ENCODE assay signal across 1 cellular context in the genomic region with DNA sequence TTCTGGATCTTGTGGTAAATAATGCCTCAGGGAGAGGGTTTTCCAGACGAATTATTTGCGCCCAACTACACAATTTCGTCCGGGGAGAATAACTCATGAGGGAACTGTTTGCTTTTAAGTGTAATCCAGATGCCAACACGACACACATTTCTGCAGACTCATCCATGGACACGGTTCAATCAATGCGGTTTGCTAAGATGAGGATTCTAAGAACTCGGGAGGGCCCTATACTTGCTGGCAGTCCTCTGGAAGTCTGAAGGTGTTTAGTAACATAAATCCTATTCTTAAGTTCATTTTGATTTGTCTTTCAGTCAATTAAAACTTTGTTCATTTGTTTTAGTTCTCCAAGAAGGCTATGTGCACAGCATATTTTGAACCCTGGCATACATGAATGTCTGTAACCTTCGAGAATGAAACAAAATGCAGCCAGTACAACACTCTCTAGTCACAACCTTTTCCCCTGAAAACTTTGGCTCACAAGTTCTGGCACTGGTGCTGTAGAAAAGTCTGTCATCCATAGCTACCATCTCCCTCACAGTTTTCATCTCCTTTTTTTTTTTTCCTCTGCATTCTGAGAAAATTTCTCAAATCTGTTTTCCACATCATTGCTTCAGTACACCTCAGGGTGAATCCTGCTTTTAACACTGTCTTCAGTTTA.
TF ChIP-seq lines count a peak whose summit lies in the region.

No MANE protein-coding gene starts in this region.

TF ChIP-seq in K562, 482 proteins besides CTCF, POLR2A, EP300 and RAD21 (continued from another document):
- TF ChIP-seq RFX7 (CRISPR knock-in tag; IDR thresholded peaks at IDR 0.05), result no peak
- no peak for TF ChIP-seq SIN3B (IDR thresholded peaks at IDR 0.05; ENCODE audit: low read depth)
- TF ChIP-seq TCF7 (IDR thresholded peaks at IDR 0.05; ENCODE audit: borderline replicate concordance), result no peak
- no peak for TF ChIP-seq NR3C1 (CRISPR knock-in tag; IDR thresholded peaks at IDR 0.05)
- peak; percentile 54 for TF ChIP-seq STAT5A (IDR thresholded peaks at IDR 0.05; ENCODE audit: borderline replicate concordance, low read length)
- peak; percentile 26; the same call in 1 of the 2 replicates for TF ChIP-seq ESRRA (IDR thresholded peaks at IDR 0.05; ENCODE audit: borderline replicate concordance, low read depth)
- no peak for TF ChIP-seq EHMT2 (IDR thresholded peaks at IDR 0.05)
- no peak for TF ChIP-seq ZFP30 (CRISPR knock-in tag; IDR thresholded peaks at IDR 0.05; ENCODE audit: borderline replicate concordance)
- TF ChIP-seq, protein P1, sequence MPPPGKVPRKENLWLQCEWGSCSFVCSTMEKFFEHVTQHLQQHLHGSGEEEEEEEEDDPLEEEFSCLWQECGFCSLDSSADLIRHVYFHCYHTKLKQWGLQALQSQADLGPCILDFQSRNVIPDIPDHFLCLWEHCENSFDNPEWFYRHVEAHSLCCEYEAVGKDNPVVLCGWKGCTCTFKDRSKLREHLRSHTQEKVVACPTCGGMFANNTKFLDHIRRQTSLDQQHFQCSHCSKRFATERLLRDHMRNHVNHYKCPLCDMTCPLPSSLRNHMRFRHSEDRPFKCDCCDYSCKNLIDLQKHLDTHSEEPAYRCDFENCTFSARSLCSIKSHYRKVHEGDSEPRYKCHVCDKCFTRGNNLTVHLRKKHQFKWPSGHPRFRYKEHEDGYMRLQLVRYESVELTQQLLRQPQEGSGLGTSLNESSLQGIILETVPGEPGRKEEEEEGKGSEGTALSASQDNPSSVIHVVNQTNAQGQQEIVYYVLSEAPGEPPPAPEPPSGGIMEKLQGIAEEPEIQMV (tag; conservative IDR thresholded peaks at IDR 0.05; ENCODE audit: low read depth), result no peak
- TF ChIP-seq MAFK (IDR thresholded peaks at IDR 0.05; ENCODE audit: low read length), result peak; percentile 78
- TF ChIP-seq EZH2 (IDR thresholded peaks at IDR 0.05; ENCODE audit: borderline replicate concordance, low read depth, low read length), result no peak
- TF ChIP-seq MAZ (CRISPR knock-in tag; conservative IDR thresholded peaks at IDR 0.05 in 1 of 2, IDR thresholded peaks at IDR 0.05 in 1 of 2), result peak in 1 of 2 experiments; percentile 34; a peak in 1 of 4 replicates
- TF ChIP-seq, protein P2, sequence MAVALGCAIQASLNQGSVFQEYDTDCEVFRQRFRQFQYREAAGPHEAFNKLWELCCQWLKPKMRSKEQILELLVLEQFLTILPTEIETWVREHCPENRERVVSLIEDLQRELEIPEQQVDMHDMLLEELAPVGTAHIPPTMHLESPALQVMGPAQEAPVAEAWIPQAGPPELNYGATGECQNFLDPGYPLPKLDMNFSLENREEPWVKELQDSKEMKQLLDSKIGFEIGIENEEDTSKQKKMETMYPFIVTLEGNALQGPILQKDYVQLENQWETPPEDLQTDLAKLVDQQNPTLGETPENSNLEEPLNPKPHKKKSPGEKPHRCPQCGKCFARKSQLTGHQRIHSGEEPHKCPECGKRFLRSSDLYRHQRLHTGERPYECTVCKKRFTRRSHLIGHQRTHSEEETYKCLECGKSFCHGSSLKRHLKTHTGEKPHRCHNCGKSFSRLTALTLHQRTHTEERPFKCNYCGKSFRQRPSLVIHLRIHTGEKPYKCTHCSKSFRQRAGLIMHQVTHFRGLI (CRISPR knock-in tag; IDR thresholded peaks at IDR 0.05), result no peak
- TF ChIP-seq ARID1B (IDR thresholded peaks at IDR 0.05), result peak; percentile 50; the same call in 1 of the 2 replicates
- TF ChIP-seq NFE2 (IDR thresholded peaks at IDR 0.05; ENCODE audit: low read depth), result peak; percentile 97
- no peak for TF ChIP-seq ZNF444 (CRISPR knock-in tag; IDR thresholded peaks at IDR 0.05)
- TF ChIP-seq EP400 (IDR thresholded peaks at IDR 0.05), result peak; percentile 33; the same call in 1 of the 2 replicates
- TF ChIP-seq FOXM1 (IDR thresholded peaks at IDR 0.05; ENCODE audit: low read depth), result no peak
- no peak for TF ChIP-seq FOXM1 (CRISPR knock-in tag; IDR thresholded peaks at IDR 0.05; ENCODE audit: low read depth)
- no peak for TF ChIP-seq SREBF2 (CRISPR knock-in tag; IDR thresholded peaks at IDR 0.05)
- TF ChIP-seq ATF7 (IDR thresholded peaks at IDR 0.05), result 0 out of 2 replicates have a peak, but pooled peaks have one; percentile 22
- no peak for TF ChIP-seq RBM15 (IDR thresholded peaks at IDR 0.05; ENCODE audit: insufficient read depth, low read length)
- TF ChIP-seq DNMT1 (IDR thresholded peaks at IDR 0.05), result no peak
- peak; percentile 38; the same call in 1 of the 2 replicates for TF ChIP-seq BACH1 (tag; IDR thresholded peaks at IDR 0.05)
- TF ChIP-seq CREM (IDR thresholded peaks at IDR 0.05; ENCODE audit: low read depth), result 0 out of 2 replicates have a peak, but pooled peaks have one; percentile 23
- no peak for TF ChIP-seq GTF2E2 (tag; IDR thresholded peaks at IDR 0.05)
- TF ChIP-seq, protein P3, sequence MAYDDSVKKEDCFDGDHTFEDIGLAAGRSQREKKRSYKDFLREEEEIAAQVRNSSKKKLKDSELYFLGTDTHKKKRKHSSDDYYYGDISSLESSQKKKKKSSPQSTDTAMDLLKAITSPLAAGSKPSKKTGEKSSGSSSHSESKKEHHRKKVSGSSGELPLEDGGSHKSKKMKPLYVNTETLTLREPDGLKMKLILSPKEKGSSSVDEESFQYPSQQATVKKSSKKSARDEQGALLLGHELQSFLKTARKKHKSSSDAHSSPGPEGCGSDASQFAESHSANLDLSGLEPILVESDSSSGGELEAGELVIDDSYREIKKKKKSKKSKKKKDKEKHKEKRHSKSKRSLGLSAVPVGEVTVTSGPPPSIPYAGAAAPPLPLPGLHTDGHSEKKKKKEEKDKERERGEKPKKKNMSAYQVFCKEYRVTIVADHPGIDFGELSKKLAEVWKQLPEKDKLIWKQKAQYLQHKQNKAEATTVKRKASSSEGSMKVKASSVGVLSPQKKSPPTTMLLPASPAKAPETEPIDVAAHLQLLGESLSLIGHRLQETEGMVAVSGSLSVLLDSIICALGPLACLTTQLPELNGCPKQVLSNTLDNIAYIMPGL (CRISPR knock-in tag; IDR thresholded peaks at IDR 0.05), result no peak
- TF ChIP-seq TEAD4 (IDR thresholded peaks at IDR 0.05; ENCODE audit: low read length), result peak; percentile 40; the same call in 1 of the 2 replicates
- no peak for TF ChIP-seq TEAD4 (CRISPR knock-in tag; IDR thresholded peaks at IDR 0.05; ENCODE audit: borderline replicate concordance)
- peak; percentile 88 for TF ChIP-seq C11orf30 (IDR thresholded peaks at IDR 0.05; ENCODE audit: low read depth)
- TF ChIP-seq JUND (IDR thresholded peaks at IDR 0.05; ENCODE audit: borderline replicate concordance, low read depth, low read length), result peak; percentile 21; the same call in 1 of the 2 replicates
- TF ChIP-seq JUND (tag; IDR thresholded peaks at IDR 0.05; ENCODE audit: borderline replicate concordance, low read depth, low read length), result peak; percentile 15; the same call in 1 of the 3 replicates
- TF ChIP-seq, protein P4, sequence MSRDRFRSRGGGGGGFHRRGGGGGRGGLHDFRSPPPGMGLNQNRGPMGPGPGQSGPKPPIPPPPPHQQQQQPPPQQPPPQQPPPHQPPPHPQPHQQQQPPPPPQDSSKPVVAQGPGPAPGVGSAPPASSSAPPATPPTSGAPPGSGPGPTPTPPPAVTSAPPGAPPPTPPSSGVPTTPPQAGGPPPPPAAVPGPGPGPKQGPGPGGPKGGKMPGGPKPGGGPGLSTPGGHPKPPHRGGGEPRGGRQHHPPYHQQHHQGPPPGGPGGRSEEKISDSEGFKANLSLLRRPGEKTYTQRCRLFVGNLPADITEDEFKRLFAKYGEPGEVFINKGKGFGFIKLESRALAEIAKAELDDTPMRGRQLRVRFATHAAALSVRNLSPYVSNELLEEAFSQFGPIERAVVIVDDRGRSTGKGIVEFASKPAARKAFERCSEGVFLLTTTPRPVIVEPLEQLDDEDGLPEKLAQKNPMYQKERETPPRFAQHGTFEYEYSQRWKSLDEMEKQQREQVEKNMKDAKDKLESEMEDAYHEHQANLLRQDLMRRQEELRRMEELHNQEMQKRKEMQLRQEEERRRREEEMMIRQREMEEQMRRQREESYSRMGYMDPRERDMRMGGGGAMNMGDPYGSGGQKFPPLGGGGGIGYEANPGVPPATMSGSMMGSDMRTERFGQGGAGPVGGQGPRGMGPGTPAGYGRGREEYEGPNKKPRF (IDR thresholded peaks at IDR 0.05; ENCODE audit: low read depth, low read length), result no peak
- 0 out of 2 replicates have a peak, but pooled peaks have one; percentile 22 for TF ChIP-seq SP1 (CRISPR knock-in tag; IDR thresholded peaks at IDR 0.05)
- TF ChIP-seq RFX1 (IDR thresholded peaks at IDR 0.05), result no peak
- TF ChIP-seq ZSCAN29 (IDR thresholded peaks at IDR 0.05), result 0 out of 2 replicates have a peak, but pooled peaks have one; percentile 12
- TF ChIP-seq SMARCE1 (IDR thresholded peaks at IDR 0.05), result peak; percentile 31; the same call in 1 of the 2 replicates
- TF ChIP-seq, protein P5, sequence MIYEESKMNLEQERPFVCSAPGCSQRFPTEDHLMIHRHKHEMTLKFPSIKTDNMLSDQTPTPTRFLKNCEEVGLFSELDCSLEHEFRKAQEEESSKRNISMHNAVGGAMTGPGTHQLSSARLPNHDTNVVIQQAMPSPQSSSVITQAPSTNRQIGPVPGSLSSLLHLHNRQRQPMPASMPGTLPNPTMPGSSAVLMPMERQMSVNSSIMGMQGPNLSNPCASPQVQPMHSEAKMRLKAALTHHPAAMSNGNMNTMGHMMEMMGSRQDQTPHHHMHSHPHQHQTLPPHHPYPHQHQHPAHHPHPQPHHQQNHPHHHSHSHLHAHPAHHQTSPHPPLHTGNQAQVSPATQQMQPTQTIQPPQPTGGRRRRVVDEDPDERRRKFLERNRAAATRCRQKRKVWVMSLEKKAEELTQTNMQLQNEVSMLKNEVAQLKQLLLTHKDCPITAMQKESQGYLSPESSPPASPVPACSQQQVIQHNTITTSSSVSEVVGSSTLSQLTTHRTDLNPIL (CRISPR knock-in tag; IDR thresholded peaks at IDR 0.05), result no peak
- peak; percentile 53 for TF ChIP-seq SMARCB1 (IDR thresholded peaks at IDR 0.05; ENCODE audit: insufficient read length, low read depth)
- TF ChIP-seq MEIS2 (IDR thresholded peaks at IDR 0.05; ENCODE audit: partially characterized antibody), result peak; percentile 47
- peak; percentile 37; the same call in 1 of the 2 replicates for TF ChIP-seq HDAC2 (IDR thresholded peaks at IDR 0.05)
- TF ChIP-seq ELF2 (CRISPR knock-in tag; IDR thresholded peaks at IDR 0.05), result no peak
- peak; percentile 86 for TF ChIP-seq ZNF316 (IDR thresholded peaks at IDR 0.05)
- TF ChIP-seq MAFG (tag; conservative IDR thresholded peaks at IDR 0.05), result peak; percentile 80
- TF ChIP-seq, protein P6, sequence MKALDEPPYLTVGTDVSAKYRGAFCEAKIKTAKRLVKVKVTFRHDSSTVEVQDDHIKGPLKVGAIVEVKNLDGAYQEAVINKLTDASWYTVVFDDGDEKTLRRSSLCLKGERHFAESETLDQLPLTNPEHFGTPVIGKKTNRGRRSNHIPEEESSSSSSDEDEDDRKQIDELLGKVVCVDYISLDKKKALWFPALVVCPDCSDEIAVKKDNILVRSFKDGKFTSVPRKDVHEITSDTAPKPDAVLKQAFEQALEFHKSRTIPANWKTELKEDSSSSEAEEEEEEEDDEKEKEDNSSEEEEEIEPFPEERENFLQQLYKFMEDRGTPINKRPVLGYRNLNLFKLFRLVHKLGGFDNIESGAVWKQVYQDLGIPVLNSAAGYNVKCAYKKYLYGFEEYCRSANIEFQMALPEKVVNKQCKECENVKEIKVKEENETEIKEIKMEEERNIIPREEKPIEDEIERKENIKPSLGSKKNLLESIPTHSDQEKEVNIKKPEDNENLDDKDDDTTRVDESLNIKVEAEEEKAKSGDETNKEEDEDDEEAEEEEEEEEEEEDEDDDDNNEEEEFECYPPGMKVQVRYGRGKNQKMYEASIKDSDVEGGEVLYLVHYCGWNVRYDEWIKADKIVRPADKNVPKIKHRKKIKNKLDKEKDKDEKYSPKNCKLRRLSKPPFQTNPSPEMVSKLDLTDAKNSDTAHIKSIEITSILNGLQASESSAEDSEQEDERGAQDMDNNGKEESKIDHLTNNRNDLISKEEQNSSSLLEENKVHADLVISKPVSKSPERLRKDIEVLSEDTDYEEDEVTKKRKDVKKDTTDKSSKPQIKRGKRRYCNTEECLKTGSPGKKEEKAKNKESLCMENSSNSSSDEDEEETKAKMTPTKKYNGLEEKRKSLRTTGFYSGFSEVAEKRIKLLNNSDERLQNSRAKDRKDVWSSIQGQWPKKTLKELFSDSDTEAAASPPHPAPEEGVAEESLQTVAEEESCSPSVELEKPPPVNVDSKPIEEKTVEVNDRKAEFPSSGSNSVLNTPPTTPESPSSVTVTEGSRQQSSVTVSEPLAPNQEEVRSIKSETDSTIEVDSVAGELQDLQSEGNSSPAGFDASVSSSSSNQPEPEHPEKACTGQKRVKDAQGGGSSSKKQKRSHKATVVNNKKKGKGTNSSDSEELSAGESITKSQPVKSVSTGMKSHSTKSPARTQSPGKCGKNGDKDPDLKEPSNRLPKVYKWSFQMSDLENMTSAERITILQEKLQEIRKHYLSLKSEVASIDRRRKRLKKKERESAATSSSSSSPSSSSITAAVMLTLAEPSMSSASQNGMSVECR (CRISPR knock-in tag; IDR thresholded peaks at IDR 0.05), result no peak
- TF ChIP-seq, protein P7, sequence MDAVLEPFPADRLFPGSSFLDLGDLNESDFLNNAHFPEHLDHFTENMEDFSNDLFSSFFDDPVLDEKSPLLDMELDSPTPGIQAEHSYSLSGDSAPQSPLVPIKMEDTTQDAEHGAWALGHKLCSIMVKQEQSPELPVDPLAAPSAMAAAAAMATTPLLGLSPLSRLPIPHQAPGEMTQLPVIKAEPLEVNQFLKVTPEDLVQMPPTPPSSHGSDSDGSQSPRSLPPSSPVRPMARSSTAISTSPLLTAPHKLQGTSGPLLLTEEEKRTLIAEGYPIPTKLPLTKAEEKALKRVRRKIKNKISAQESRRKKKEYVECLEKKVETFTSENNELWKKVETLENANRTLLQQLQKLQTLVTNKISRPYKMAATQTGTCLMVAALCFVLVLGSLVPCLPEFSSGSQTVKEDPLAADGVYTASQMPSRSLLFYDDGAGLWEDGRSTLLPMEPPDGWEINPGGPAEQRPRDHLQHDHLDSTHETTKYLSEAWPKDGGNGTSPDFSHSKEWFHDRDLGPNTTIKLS (IDR thresholded peaks at IDR 0.05; ENCODE audit: borderline replicate concordance, low read depth), result peak; percentile 88
- peak in 1 of 2 experiments; percentile 82; a peak in 1 of 4 replicates for TF ChIP-seq RCOR1 (IDR thresholded peaks at IDR 0.05; ENCODE audit: borderline replicate concordance in 1 of 2, low read depth in 2 of 2, low read length in 2 of 2)
- peak; percentile 66 for TF ChIP-seq SMARCA4 (IDR thresholded peaks at IDR 0.05)
- TF ChIP-seq MAFF (IDR thresholded peaks at IDR 0.05; ENCODE audit: low read length), result peak; percentile 77
- no peak for TF ChIP-seq ZNF253 (CRISPR knock-in tag; conservative IDR thresholded peaks at IDR 0.05)
- TF ChIP-seq RBBP5 (IDR thresholded peaks at IDR 0.05; ENCODE audit: borderline replicate concordance, insufficient read depth, low read length, poor library complexity, severe bottlenecking), result peak; percentile 24
- TF ChIP-seq HSF4 (CRISPR knock-in tag; IDR thresholded peaks at IDR 0.05; ENCODE audit: borderline replicate concordance), result no peak
- TF ChIP-seq, protein P8, sequence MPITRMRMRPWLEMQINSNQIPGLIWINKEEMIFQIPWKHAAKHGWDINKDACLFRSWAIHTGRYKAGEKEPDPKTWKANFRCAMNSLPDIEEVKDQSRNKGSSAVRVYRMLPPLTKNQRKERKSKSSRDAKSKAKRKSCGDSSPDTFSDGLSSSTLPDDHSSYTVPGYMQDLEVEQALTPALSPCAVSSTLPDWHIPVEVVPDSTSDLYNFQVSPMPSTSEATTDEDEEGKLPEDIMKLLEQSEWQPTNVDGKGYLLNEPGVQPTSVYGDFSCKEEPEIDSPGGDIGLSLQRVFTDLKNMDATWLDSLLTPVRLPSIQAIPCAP (CRISPR knock-in tag; IDR thresholded peaks at IDR 0.05; ENCODE audit: borderline replicate concordance), result no peak
